Comparison of ENCODE assay signal across 10 cellular contexts in genomic region chr16:84177740-84178070, GRCh38. TPM values are rescaled to one million over a fixed set of nuclear protein-coding genes. Genes with fewer than 3 reads are reported as not detected.
DNase-seq lines count a peak whose midpoint lies in the region; ATAC-seq and TF ChIP-seq lines count a peak whose summit lies in the region.
"Had no signal": no experiment of that assay in that cellular context is flagged by ENCODE, and none has a peak within 500 bp of the region (broad histone marks: within the 10 kb centered on the region; RNA-seq: fewer than 3 reads in every experiment).

No MANE protein-coding gene starts in this region.

- H3K9me3 Mint-ChIP-seq in activated T-cell treated with anti-CD3 and anti-CD28 coated beads, Interleukin-2, amount 50 U/mL, for 72 hours = no peaks in the 10 kb centered on the region
- H3K9me3 Mint-ChIP-seq in mesothelial cell of epicardium = no peaks in the 10 kb centered on the region

- H3K4me3 ChIP-seq in coronary artery = peak overlapping the region; percentile 3
- H3K4me3 ChIP-seq in upper lobe of right lung = no peak overlapping the region
- H3K4me3 ChIP-seq: BLaER1 had no signal

- no peaks in the 10 kb centered on the region for H3K27me3 ChIP-seq in upper lobe of right lung
- H3K27me3 ChIP-seq: BLaER1 had no signal

- H3K27ac Mint-ChIP-seq in activated T-cell treated with anti-CD3 and anti-CD28 coated beads, Interleukin-2, amount 50 U/mL, for 72 hours = peak overlapping the region; percentile 26
- peak overlapping the region; percentile 77 for H3K27ac Mint-ChIP-seq in mesothelial cell of epicardium

- peaks cover 31% of the 10 kb centered on the region for H3K4me1 ChIP-seq in upper lobe of right lung

- H3K27ac ChIP-seq in coronary artery (peak overlapping the region; percentile 45 to 79), upper lobe of right lung (peak overlapping the region; percentile 88)
- H3K27ac ChIP-seq: BLaER1 had no signal

- H3K4me1 Mint-ChIP-seq in activated T-cell treated with anti-CD3 and anti-CD28 coated beads, Interleukin-2, amount 50 U/mL, for 72 hours (ENCODE audit: low read depth) = peaks cover 17% of the 10 kb centered on the region
- peaks cover 16% of the 10 kb centered on the region for H3K4me1 Mint-ChIP-seq in mesothelial cell of epicardium

- H3K9me3 ChIP-seq in upper lobe of right lung = no peaks in the 10 kb centered on the region
- H3K9me3 ChIP-seq: BLaER1 had no signal

- TF ChIP-seq CTCF in coronary artery (IDR thresholded peaks at IDR 0.05) (no peak), mesothelial cell of epicardium (IDR thresholded peaks at IDR 0.05; ENCODE audit: unreplicated experiment) (no peak), upper lobe of right lung (IDR thresholded peaks at IDR 0.05) (no peak)

- DNase-seq in activated T-cell treated with anti-CD3 and anti-CD28 coated beads, Interleukin-2, amount 50 U/mL, for 72 hours = peak; percentile 31 to 35
- DNase-seq in activated T-cell treated with anti-CD3 and anti-CD28 coated beads, Interleukin-2, amount 50 U/mL, for 1 hour = no peak
- DNase-seq in coronary artery (ENCODE audit: low spot score) (no peak), mesothelial cell of epicardium (ENCODE audit: low spot score in 2 of 2, unreplicated experiment in 2 of 2) (no peak), upper lobe of right lung (no peak), erythroblast (lab: John Stamatoyannopoulos, UW) (no peak), GF-D8 (lab: John Stamatoyannopoulos, UW) (no peak)
- no peak for DNase-seq in effector CD8-positive, alpha-beta T cell (lab: John Stamatoyannopoulos, UW)

- H3K27me3 Mint-ChIP-seq in activated T-cell treated with anti-CD3 and anti-CD28 coated beads, Interleukin-2, amount 50 U/mL, for 72 hours (ENCODE audit: low read depth) = no peaks in the 10 kb centered on the region
- H3K27me3 Mint-ChIP-seq in mesothelial cell of epicardium (ENCODE audit: low read depth) = no peaks in the 10 kb centered on the region

- ATAC-seq in activated T-cell treated with anti-CD3 and anti-CD28 coated beads, Interleukin-2, amount 50 U/mL, for 72 hours (replicated peaks in 1 of 2) = peak; percentile 69 to 78
- ATAC-seq in upper lobe of right lung = no peak

- H3K36me3 Mint-ChIP-seq in activated T-cell treated with anti-CD3 and anti-CD28 coated beads, Interleukin-2, amount 50 U/mL, for 72 hours (ENCODE audit: insufficient read depth in 2 of 2) = peaks cover 0 to 2% of the 10 kb centered on the region in 2 donors
- peaks cover 4% of the 10 kb centered on the region for H3K36me3 Mint-ChIP-seq in mesothelial cell of epicardium

- H3K36me3 ChIP-seq in upper lobe of right lung = peaks cover 49% of the 10 kb centered on the region

- no peak for TF ChIP-seq POLR2A in erythroblast (IDR thresholded peaks at IDR 0.05; ENCODE audit: low read length)

- no peak overlapping the region for H3K4me3 Mint-ChIP-seq in activated T-cell treated with anti-CD3 and anti-CD28 coated beads, Interleukin-2, amount 50 U/mL, for 72 hours
- no peak overlapping the region for H3K4me3 Mint-ChIP-seq in mesothelial cell of epicardium

- intact Hi-C loops in upper lobe of right lung (cut with DNase I) = no loop called here

RNA-seq across cellular contexts. Expression of gene TAF1C, which starts 9.2 kb away (rescaled TPM):
- 10 to 100 TPM; 41.8 to 51.3 TPM for total RNA-seq in activated T-cell treated with anti-CD3 and anti-CD28 coated beads, Interleukin-2, amount 50 U/mL, for 72 hours
- total RNA-seq in mesothelial cell of epicardium (84.0 to 88.6 TPM (median 84.3 TPM) in 3 replicates), upper lobe of right lung (80.2 TPM)

RNA-seq across cellular contexts. Expression of gene ADAD2, which starts 13.3 kb away (rescaled TPM):
- under 1 TPM in 1 of 2 donors, not detected in 1; 0.43 TPM for total RNA-seq in activated T-cell treated with anti-CD3 and anti-CD28 coated beads, Interleukin-2, amount 50 U/mL, for 72 hours
- total RNA-seq in mesothelial cell of epicardium = 0.34 TPM in 1 of 3 replicates, not detected in the others
- 0.52 TPM for total RNA-seq in upper lobe of right lung

RNA-seq across cellular contexts. Expression of gene DNAAF1, which starts 32.6 kb away (rescaled TPM):
- total RNA-seq in activated T-cell treated with anti-CD3 and anti-CD28 coated beads, Interleukin-2, amount 50 U/mL, for 72 hours = under 1 TPM in 1 of 2 donors, not detected in 1; 0.19 TPM
- total RNA-seq in mesothelial cell of epicardium (0.18 to 0.47 TPM (median 0.22 TPM) in 3 replicates), upper lobe of right lung (0.49 TPM)
- total RNA-seq: glomerular endothelial cell had no signal

RNA-seq across cellular contexts. Expression of gene HSDL1, which starts 32.7 kb away (rescaled TPM):
- 10 to 100 TPM; 13.0 to 14.6 TPM for total RNA-seq in activated T-cell treated with anti-CD3 and anti-CD28 coated beads, Interleukin-2, amount 50 U/mL, for 72 hours
- total RNA-seq in mesothelial cell of epicardium (47.6 to 50.0 TPM (median 48.9 TPM) in 3 replicates), upper lobe of right lung (31.0 TPM)

Comparison
In these comparisons a context has a peak if more than half of its experiments do, and no peak if none do; other contexts are left out.
1. DNase-seq: peak in activated T-cell treated with anti-CD3 and anti-CD28 coated beads, Interleukin-2, amount 50 U/mL, for 72 hours (2 of 2); none in activated T-cell treated with anti-CD3 and anti-CD28 coated beads, Interleukin-2, amount 50 U/mL, for 1 hour (single experiment), coronary artery (single experiment), mesothelial cell of epicardium (0 of 2), upper lobe of right lung (single experiment), effector CD8-positive, alpha-beta T cell (single experiment), erythroblast (0 of 2) and GF-D8 (single experiment).